1 cellular context compared by ENCODE assay signal in the genomic region with DNA sequence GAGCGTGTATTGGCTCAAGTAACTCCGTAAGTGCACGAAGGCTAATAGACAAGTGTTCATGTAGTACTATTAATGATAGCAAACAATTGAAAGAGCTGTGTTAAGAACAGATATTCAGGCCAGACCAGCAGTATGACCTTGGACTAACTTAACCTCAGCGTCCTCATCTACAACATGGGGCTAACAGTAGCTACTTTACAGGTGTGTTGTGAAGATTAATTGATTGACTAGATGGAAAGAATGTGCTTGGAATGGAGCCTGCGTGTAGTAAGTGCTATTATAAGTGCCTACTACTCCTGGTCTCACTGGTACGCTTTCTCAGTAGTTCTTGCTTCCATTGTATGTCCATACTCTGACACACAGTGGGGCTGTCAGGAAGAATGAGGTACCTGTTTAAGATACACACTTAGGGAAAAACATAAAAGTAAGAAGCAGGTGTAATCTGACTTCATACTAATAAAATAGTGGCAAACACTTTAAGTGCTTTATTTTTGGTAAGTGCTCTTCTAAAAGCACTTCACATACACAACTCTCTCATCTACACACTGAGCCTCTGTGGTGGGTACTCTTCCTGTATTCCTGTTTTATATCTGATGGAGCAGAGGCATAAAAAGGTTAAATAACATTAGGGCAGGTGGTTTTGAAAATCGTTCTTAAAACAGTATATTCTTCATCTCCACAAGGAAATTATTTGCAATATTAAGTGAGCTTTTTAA.
TF ChIP-seq lines count a peak whose summit lies in the region.

No MANE protein-coding gene starts in this region.

TF ChIP-seq in K562, 482 proteins besides CTCF, POLR2A, EP300 and RAD21:
- TF ChIP-seq CCAR2 (IDR thresholded peaks at IDR 0.05; ENCODE audit: low read depth, low read length) (no peak), MAFG (tag; conservative IDR thresholded peaks at IDR 0.05) (no peak)
